In the genomic region with DNA sequence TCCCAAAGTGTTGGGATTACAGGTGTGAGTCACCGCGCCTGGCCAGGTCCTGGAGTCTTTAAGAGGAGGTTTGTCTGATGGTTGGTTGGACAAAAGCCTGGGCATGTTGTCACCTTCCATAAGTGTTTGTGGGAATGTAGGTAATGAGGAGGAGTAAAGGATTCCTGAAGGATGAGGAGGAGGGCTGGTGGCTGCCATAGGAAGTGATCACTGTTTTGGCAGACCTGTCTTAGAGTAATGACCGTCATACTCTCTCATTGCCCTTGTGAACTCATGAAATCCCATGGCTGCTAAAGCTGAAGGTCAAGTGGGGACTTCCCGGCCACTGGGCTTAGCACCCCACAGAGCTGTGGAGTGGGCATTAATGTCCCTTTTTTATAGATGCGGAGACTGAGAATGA, we compare ENCODE assay signal across 13 cellular contexts. TPM values are rescaled to one million over a fixed set of nuclear protein-coding genes. Genes with fewer than 3 reads are reported as not detected.
DNase-seq lines count a peak whose midpoint lies in the region; ATAC-seq, FAIRE-seq and TF ChIP-seq lines count a peak whose summit lies in the region.
"Had no signal": no experiment of that assay in that cellular context is flagged by ENCODE, and none has a peak within 500 bp of the region (broad histone marks: within the 10 kb centered on the region; RNA-seq: fewer than 3 reads in every experiment).

No MANE protein-coding gene starts in this region.

- no peak overlapping the region for H3K9ac ChIP-seq in HCT116 (ENCODE audit: low read length)

- TF ChIP-seq POLR2A in HCT116 (IDR thresholded peaks at IDR 0.05; ENCODE audit: borderline replicate concordance, extremely low read depth, insufficient read depth, insufficient read length): no peak

- no peak for TF ChIP-seq RAD21 in HCT116 (IDR thresholded peaks at IDR 0.05; ENCODE audit: low read depth)

- H3K9me3 ChIP-seq in HCT116 (ENCODE audit: control insufficient read depth in 1 of 2, insufficient read depth in 1 of 2, low read depth in 1 of 2, low read length in 2 of 2): no peaks in the 10 kb centered on the region

- H3K9me2 ChIP-seq in HCT116 (ENCODE audit: insufficient read depth): no peaks in the 10 kb centered on the region

- H3K9me3 Mint-ChIP-seq in nephron progenitor cell: peaks cover 13% of the 10 kb centered on the region
- H3K9me3 Mint-ChIP-seq: activated naive CD8-positive, alpha-beta T cell treated with anti-CD3 and anti-CD28 coated beads, Interleukin-2, amount 10 ng/mL, durations not matched to agents 7 days and 5 days had no signal

- H3K36me3 ChIP-seq in HCT116 (ENCODE audit: control insufficient read depth in 1 of 2, insufficient read depth in 2 of 2, low read length in 2 of 2): no peaks in the 10 kb centered on the region
- H3K36me3 ChIP-seq in bronchial epithelial cell (ENCODE audit: control insufficient read depth, insufficient read depth, low read length): no peaks in the 10 kb centered on the region

- H3K27me3 ChIP-seq in HCT116 (ENCODE audit: insufficient read depth, low read length) (no peaks in the 10 kb centered on the region), bronchial epithelial cell (ENCODE audit: control insufficient read depth, insufficient read depth, low read length) (no peaks in the 10 kb centered on the region)

- no peaks in the 10 kb centered on the region for H4K20me1 ChIP-seq in HCT116 (ENCODE audit: insufficient read depth)

- H3K4me2 ChIP-seq in HCT116 (ENCODE audit: low read length): peak overlapping the region; percentile 32; the same call in 1 of the 2 replicates

- CTCF ChIA-PET in HCT116 (lab: Charles Lee): no interaction called here

- peak overlapping the region; percentile 24 for H3K27ac Mint-ChIP-seq in nephron progenitor cell
- H3K27ac Mint-ChIP-seq: activated naive CD8-positive, alpha-beta T cell treated with anti-CD3 and anti-CD28 coated beads, Interleukin-2, amount 10 ng/mL, durations not matched to agents 7 days and 5 days had no signal

- no peak overlapping the region for H3K4me3 Mint-ChIP-seq in nephron progenitor cell
- H3K4me3 Mint-ChIP-seq: activated naive CD8-positive, alpha-beta T cell treated with anti-CD3 and anti-CD28 coated beads, Interleukin-2, amount 10 ng/mL, durations not matched to agents 7 days and 5 days had no signal

- FAIRE-seq in bronchial epithelial cell (lab: Jason Lieb, UNC): no peak

- intact Hi-C loops in HCT116 (cut with micrococcal nuclease): no loop called here

- H3K36me3 Mint-ChIP-seq in nephron progenitor cell (ENCODE audit: low read depth): peaks cover 39% of the 10 kb centered on the region

- H3K4me3 ChIP-seq in HCT116 (replicated peaks in 1 of 2; ENCODE audit: low read depth in 1 of 2, low read length in 2 of 2) (no peak overlapping the region), bronchial epithelial cell (ENCODE audit: low read depth, low read length) (no peak overlapping the region)

- ATAC-seq in HCT116 (peak; percentile 58), HG02763 (IDR thresholded peaks at IDR 0.05; ENCODE audit: unreplicated experiment) (no peak), HG03095 (IDR thresholded peaks at IDR 0.05; ENCODE audit: unreplicated experiment) (no peak)

- no TSS peak for BruUV-seq in HCT116 (replicated peaks; lab: Mats Ljungman, UMichigan)

- no peak for TF ChIP-seq CTCF in HCT116 (IDR thresholded peaks at IDR 0.05 in 2 of 3, conservative IDR thresholded peaks at IDR 0.05 in 1 of 3; ENCODE audit: borderline replicate concordance in 1 of 3, insufficient read depth in 1 of 3, low read depth in 2 of 3, low read length in 2 of 3)
- TF ChIP-seq CTCF in bronchial epithelial cell (IDR thresholded peaks at IDR 0.05; ENCODE audit: insufficient read depth, low read length, severe bottlenecking): no peak
- TF ChIP-seq CTCF in nephron progenitor cell (IDR thresholded peaks at IDR 0.05): no peak

- DNase-seq in DMS53 (lab: John Stamatoyannopoulos, UW): peak; percentile 19
- no peak for DNase-seq in DMS53 treated with DMSO at 0.1 percent for 48 hours (lab: John Stamatoyannopoulos, UW; ENCODE audit: unreplicated experiment)
- DNase-seq in HCT116 (ENCODE audit: low read depth, low spot score): no peak
- peak; percentile 80 for DNase-seq in bronchial epithelial cell (ENCODE audit: low read depth)
- DNase-seq in nephron progenitor cell: no peak
- DNase-seq in ureter (ENCODE audit: low spot score): no peak
- DNase-seq: activated naive CD8-positive, alpha-beta T cell treated with anti-CD3 and anti-CD28 coated beads, Interleukin-2, amount 10 ng/mL, durations not matched to agents 7 days and 5 days; central memory CD4-positive, alpha-beta T cell; GF-D8; NCI-H1092 treated with DMSO at 0.1 percent for 48 hours had no signal

- RAD21 ChIA-PET in HCT116 (lab: Charles Lee; ENCODE audit: low non-redundant PET in 1 of 2, low total read pairs in 2 of 2, uncharacterized antibody in 2 of 2, unreplicated experiment in 2 of 2): no interaction called here

- POLR2A ChIA-PET in HCT116 (lab: Charles Lee): no interaction called here

- H3K79me2 ChIP-seq in HCT116 (ENCODE audit: insufficient read depth, low read length): peaks cover 62% of the 10 kb centered on the region

- H2AFZ ChIP-seq in HCT116 (ENCODE audit: low read depth, low read length, poor library complexity, severe bottlenecking): no peak overlapping the region

- peaks cover 7 to 20% of the 10 kb centered on the region in 2 experiments; a peak in 3 of 4 replicates for H3K4me1 ChIP-seq in HCT116 (ENCODE audit: control insufficient read depth in 1 of 2, insufficient read depth in 2 of 2, low read length in 2 of 2)

- peaks cover 14% of the 10 kb centered on the region for H3K4me1 Mint-ChIP-seq in nephron progenitor cell

- H3K27me3 Mint-ChIP-seq in nephron progenitor cell (ENCODE audit: low read depth, poor library complexity): peaks cover 5% of the 10 kb centered on the region
- H3K27me3 Mint-ChIP-seq: activated naive CD8-positive, alpha-beta T cell treated with anti-CD3 and anti-CD28 coated beads, Interleukin-2, amount 10 ng/mL, durations not matched to agents 7 days and 5 days had no signal

- H3K27ac ChIP-seq in HCT116 (ENCODE audit: low read depth, low read length): no peak overlapping the region
- H3K27ac ChIP-seq: 22Rv1 had no signal

TF ChIP-seq in HCT116, 20 proteins besides CTCF, POLR2A, EP300 and RAD21:
- TF ChIP-seq, protein P1, sequence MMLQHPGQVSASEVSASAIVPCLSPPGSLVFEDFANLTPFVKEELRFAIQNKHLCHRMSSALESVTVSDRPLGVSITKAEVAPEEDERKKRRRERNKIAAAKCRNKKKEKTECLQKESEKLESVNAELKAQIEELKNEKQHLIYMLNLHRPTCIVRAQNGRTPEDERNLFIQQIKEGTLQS (IDR thresholded peaks at IDR 0.05): no peak
- TF ChIP-seq EGR1 (IDR thresholded peaks at IDR 0.05; ENCODE audit: low read depth): no peak
- TF ChIP-seq JUND (IDR thresholded peaks at IDR 0.05): no peak
- no peak for TF ChIP-seq ZNF274 (IDR thresholded peaks at IDR 0.05; ENCODE audit: low read depth, low read length)
- TF ChIP-seq TCF7L2 (IDR thresholded peaks at IDR 0.05; ENCODE audit: borderline replicate concordance, extremely low read depth, insufficient read depth, insufficient read length): no peak
- TF ChIP-seq CBX3 (IDR thresholded peaks at IDR 0.05; ENCODE audit: low read depth): no peak
- no peak for TF ChIP-seq SRF (IDR thresholded peaks at IDR 0.05; ENCODE audit: low read depth)
- no peak for TF ChIP-seq CEBPB (IDR thresholded peaks at IDR 0.05; ENCODE audit: low read depth)
- TF ChIP-seq, protein P2, sequence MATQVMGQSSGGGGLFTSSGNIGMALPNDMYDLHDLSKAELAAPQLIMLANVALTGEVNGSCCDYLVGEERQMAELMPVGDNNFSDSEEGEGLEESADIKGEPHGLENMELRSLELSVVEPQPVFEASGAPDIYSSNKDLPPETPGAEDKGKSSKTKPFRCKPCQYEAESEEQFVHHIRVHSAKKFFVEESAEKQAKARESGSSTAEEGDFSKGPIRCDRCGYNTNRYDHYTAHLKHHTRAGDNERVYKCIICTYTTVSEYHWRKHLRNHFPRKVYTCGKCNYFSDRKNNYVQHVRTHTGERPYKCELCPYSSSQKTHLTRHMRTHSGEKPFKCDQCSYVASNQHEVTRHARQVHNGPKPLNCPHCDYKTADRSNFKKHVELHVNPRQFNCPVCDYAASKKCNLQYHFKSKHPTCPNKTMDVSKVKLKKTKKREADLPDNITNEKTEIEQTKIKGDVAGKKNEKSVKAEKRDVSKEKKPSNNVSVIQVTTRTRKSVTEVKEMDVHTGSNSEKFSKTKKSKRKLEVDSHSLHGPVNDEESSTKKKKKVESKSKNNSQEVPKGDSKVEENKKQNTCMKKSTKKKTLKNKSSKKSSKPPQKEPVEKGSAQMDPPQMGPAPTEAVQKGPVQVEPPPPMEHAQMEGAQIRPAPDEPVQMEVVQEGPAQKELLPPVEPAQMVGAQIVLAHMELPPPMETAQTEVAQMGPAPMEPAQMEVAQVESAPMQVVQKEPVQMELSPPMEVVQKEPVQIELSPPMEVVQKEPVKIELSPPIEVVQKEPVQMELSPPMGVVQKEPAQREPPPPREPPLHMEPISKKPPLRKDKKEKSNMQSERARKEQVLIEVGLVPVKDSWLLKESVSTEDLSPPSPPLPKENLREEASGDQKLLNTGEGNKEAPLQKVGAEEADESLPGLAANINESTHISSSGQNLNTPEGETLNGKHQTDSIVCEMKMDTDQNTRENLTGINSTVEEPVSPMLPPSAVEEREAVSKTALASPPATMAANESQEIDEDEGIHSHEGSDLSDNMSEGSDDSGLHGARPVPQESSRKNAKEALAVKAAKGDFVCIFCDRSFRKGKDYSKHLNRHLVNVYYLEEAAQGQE (IDR thresholded peaks at IDR 0.05; ENCODE audit: low read depth): no peak
- no peak for TF ChIP-seq ZFX (IDR thresholded peaks at IDR 0.05)
- TF ChIP-seq FOSL1 (IDR thresholded peaks at IDR 0.05; ENCODE audit: low read depth): no peak
- TF ChIP-seq, protein P3, sequence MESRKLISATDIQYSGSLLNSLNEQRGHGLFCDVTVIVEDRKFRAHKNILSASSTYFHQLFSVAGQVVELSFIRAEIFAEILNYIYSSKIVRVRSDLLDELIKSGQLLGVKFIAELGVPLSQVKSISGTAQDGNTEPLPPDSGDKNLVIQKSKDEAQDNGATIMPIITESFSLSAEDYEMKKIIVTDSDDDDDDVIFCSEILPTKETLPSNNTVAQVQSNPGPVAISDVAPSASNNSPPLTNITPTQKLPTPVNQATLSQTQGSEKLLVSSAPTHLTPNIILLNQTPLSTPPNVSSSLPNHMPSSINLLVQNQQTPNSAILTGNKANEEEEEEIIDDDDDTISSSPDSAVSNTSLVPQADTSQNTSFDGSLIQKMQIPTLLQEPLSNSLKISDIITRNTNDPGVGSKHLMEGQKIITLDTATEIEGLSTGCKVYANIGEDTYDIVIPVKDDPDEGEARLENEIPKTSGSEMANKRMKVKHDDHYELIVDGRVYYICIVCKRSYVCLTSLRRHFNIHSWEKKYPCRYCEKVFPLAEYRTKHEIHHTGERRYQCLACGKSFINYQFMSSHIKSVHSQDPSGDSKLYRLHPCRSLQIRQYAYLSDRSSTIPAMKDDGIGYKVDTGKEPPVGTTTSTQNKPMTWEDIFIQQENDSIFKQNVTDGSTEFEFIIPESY (IDR thresholded peaks at IDR 0.05; ENCODE audit: extremely low read depth, insufficient replicate concordance, low read length): no peak

RNA-seq across cellular contexts. Expression of a gene that starts 40.5 kb away (rescaled TPM):
- 16.9 TPM for total RNA-seq in HCT116 (2021; ENCODE audit: unreplicated experiment)
- polyA plus RNA-seq in HCT116 (2012): 5.7 and 6.7 TPM in 2 replicates
- 9.2 and 9.5 TPM in 2 replicates for total RNA-seq in bronchial epithelial cell
- total RNA-seq in ureter: 17.4 TPM

Comparison
In these comparisons a context has a peak if more than half of its experiments do, and no peak if none do; other contexts are left out.
1. DNase-seq: peak in DMS53 (single experiment) and bronchial epithelial cell (single experiment); none in DMS53 treated with DMSO at 0.1 percent for 48 hours (single experiment), HCT116 (single experiment), nephron progenitor cell (single experiment) and ureter (single experiment).